Comparison of ENCODE assay signal across 19 cellular contexts in genomic region chr14:75653563-75653962, GRCh38. TPM values are rescaled to one million over a fixed set of nuclear protein-coding genes. Genes with fewer than 3 reads are reported as not detected.
DNase-seq lines count a peak whose midpoint lies in the region; ATAC-seq, FAIRE-seq and TF ChIP-seq lines count a peak whose summit lies in the region.
"Had no signal": no experiment of that assay in that cellular context is flagged by ENCODE, and none has a peak within 500 bp of the region (broad histone marks: within the 10 kb centered on the region; RNA-seq: fewer than 3 reads in every experiment).

No MANE protein-coding gene starts in this region.

- no peaks in the 10 kb centered on the region for H3K4me1 ChIP-seq in small intestine (ENCODE audit: control insufficient read depth in 2 of 2, insufficient read depth in 1 of 2, low read depth in 1 of 2, low read length in 1 of 2)
- H3K4me1 ChIP-seq: BLaER1 had no signal

- peak; percentile 33 to 34 for ATAC-seq in activated CD4-positive, CD25-positive, alpha-beta regulatory T cell treated with anti-CD3 and anti-CD28 coated beads, Interleukin-2, amount 50 U/mL, for 24 hours
- peak; percentile 41 to 56 for ATAC-seq in activated naive CD4-positive, alpha-beta T cell treated with anti-CD3 and anti-CD28 coated beads, Interleukin-2, amount 50 U/mL, for 72 hours
- ATAC-seq in left colon (peak; percentile 52), GM21447 (IDR thresholded peaks at IDR 0.05; ENCODE audit: unreplicated experiment) (no peak)

- no peaks in the 10 kb centered on the region for H3K9me3 Mint-ChIP-seq in activated naive CD4-positive, alpha-beta T cell treated with anti-CD3 and anti-CD28 coated beads, Interleukin-2, amount 50 U/mL, for 72 hours
- H3K9me3 Mint-ChIP-seq: CD4-positive, CD25-positive, alpha-beta regulatory T cell; CD8-positive, alpha-beta T cell; GM23338; H9; HFFc6 had no signal

- no peak overlapping the region for H3K27ac ChIP-seq in small intestine (ENCODE audit: low read depth in 1 of 2, low read length in 1 of 2)
- H3K27ac ChIP-seq: 22Rv1, BLaER1, C4-2B had no signal

- peaks cover 6 to 13% of the 10 kb centered on the region in 2 donors for H3K36me3 ChIP-seq in small intestine (ENCODE audit: control insufficient read depth in 2 of 2, insufficient read depth in 2 of 2, low read length in 2 of 2)

- no peaks in the 10 kb centered on the region for H3K27me3 ChIP-seq in small intestine (ENCODE audit: control insufficient read depth in 2 of 2, insufficient read depth in 2 of 2, low read length in 2 of 2)
- H3K27me3 ChIP-seq: BLaER1 had no signal

- H3K9me3 ChIP-seq in small intestine (ENCODE audit: control insufficient read depth, low read depth) = no peaks in the 10 kb centered on the region
- H3K9me3 ChIP-seq: BLaER1, Caco-2 had no signal

- FAIRE-seq in small intestine (lab: Jason Lieb, UNC) = no peak
- FAIRE-seq: G401.6 had no signal

- POLR2A ChIA-PET in HEK293T (lab: Yijun Ruan, JAX) = interaction anchor here (2.8 kb wide), 1 partner anchor 76 kb away, joined by 11 read pairs; no protein-coding TSS in a partner anchor

- no peak for DNase-seq in activated CD4-positive, CD25-positive, alpha-beta regulatory T cell treated with anti-CD3 and anti-CD28 coated beads, Interleukin-2, amount 50 U/mL, for 72 hours
- no peak for DNase-seq in activated naive CD4-positive, alpha-beta T cell treated with anti-CD3 and anti-CD28 coated beads, Interleukin-2, amount 50 U/mL, for 72 hours (ENCODE audit: low spot score in 2 of 2)
- DNase-seq in activated naive CD4-positive, alpha-beta T cell (lab: John Stamatoyannopoulos, UW) = no peak
- DNase-seq in left colon (no peak), small intestine (peak; percentile 60), HEK293T (ENCODE audit: extremely low spot score) (no peak)

- CTCF ChIA-PET in HEK293T (lab: Yijun Ruan, JAX) = interaction anchor here (0.6 to 7.4 kb wide), 9 partner anchors 20 to 368 kb away, joined by 3 to 76 read pairs (median 3); partner anchors contain the start of gene FLVCR2

- 80 to 85% (median 80%) methylated on average over 1 of the region's 1 CpG for WGBS in small intestine, 3 donors

- peaks cover 9 to 23% of the 10 kb centered on the region in 2 donors for H3K36me3 Mint-ChIP-seq in activated naive CD4-positive, alpha-beta T cell treated with anti-CD3 and anti-CD28 coated beads, Interleukin-2, amount 50 U/mL, for 72 hours

- intact Hi-C loops in left colon (cut with DNase I, micrococcal nuclease) = loop anchor here in 1 of 2 donors (5.0 kb wide), 1 partner anchor 76 kb away; the partner anchor contains the start of gene FLVCR2

- peak overlapping the region in 1 of 2 donors; percentile 82 for H3K27ac Mint-ChIP-seq in activated naive CD4-positive, alpha-beta T cell treated with anti-CD3 and anti-CD28 coated beads, Interleukin-2, amount 50 U/mL, for 72 hours
- H3K27ac Mint-ChIP-seq: B cell; CD8-positive, alpha-beta T cell; GM23338; H9; HFFc6 had no signal

- H3K4me3 ChIP-seq in small intestine (ENCODE audit: low read depth in 1 of 2, low read length in 2 of 2) = no peak overlapping the region
- H3K4me3 ChIP-seq: BLaER1, GM23338 had no signal

TF ChIP-seq in HEK293T, 16 proteins besides CTCF, POLR2A, EP300 and RAD21:
- TF ChIP-seq TARDBP (IDR thresholded peaks at IDR 0.05) (no peak), ELF4 (IDR thresholded peaks at IDR 0.05) (no peak), HDGF (IDR thresholded peaks at IDR 0.05; ENCODE audit: borderline replicate concordance) (no peak)

RNA-seq across cellular contexts. Expression of gene ERG28, which starts 7.1 kb away (rescaled TPM):
- total RNA-seq in activated naive CD4-positive, alpha-beta T cell treated with anti-CD3 and anti-CD28 coated beads, Interleukin-2, amount 50 U/mL, for 72 hours = 10 to 100 TPM; 20.2 to 25.5 TPM
- 10 to 100 TPM; 16.2 to 27.7 TPM for total RNA-seq in left colon
- polyA plus RNA-seq in small intestine = 10 to 100 TPM in 1 of 3 donors, 1 to 10 TPM in 2; 4.1 to 26.8 (median 6.0) TPM

RNA-seq across cellular contexts. Expression of gene TTLL5, which starts 7.5 kb away (rescaled TPM):
- total RNA-seq in activated naive CD4-positive, alpha-beta T cell treated with anti-CD3 and anti-CD28 coated beads, Interleukin-2, amount 50 U/mL, for 72 hours = 10 to 100 TPM; 36.6 TPM
- total RNA-seq in left colon = 10 to 100 TPM; 25.9 to 34.1 TPM
- 10 to 100 TPM in 1 of 3 donors, 1 to 10 TPM in 2; 4.6 to 12.1 (median 4.9) TPM for polyA plus RNA-seq in small intestine
